7 cellular contexts compared by ENCODE assay signal in the genomic region with DNA sequence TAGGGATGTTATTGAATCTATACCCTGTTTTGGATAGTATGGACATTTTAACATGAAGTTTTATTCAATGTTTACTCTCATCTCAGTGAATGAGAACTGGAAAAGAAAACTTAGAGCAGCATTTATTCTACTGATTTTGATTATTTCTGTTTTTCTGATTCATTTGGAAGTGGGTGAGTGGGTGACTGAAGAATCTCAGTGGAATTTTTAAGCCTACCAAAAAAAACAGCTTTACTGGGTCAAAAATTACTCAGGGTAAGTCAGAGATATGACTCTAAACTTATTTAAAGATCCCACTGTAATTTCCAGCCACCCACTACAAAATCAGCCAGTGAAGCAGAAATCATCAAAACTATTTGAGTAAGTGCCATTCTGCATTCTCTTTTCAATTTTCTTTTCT.
DNase-seq lines count a peak whose midpoint lies in the region; FAIRE-seq and TF ChIP-seq lines count a peak whose summit lies in the region.
"Not testable (repeated sequence)": the region's sequence is repeated elsewhere in the genome, so short reads cannot be mapped to it uniquely, and the experiment has no call there.

No MANE protein-coding gene starts in this region.

- not testable (repeated sequence) for H3K27me3 Mint-ChIP-seq in HFFc6 (ENCODE audit: insufficient read depth); chondrocyte (ENCODE audit: low read depth)

- H3K27ac Mint-ChIP-seq in HFFc6 (peak overlapping the region; percentile 46), chondrocyte (ENCODE audit: unreplicated experiment) (peak overlapping the region; percentile 76)

- DNase-seq in HFFc6; chondrocyte (ENCODE audit: low spot score); small intestine: not testable (repeated sequence)
- DNase-seq in adipocyte (ENCODE audit: low read depth) (peak; percentile 17), fibroblast of mammary gland (ENCODE audit: low read depth) (peak; percentile 24), iris pigment epithelial cell (ENCODE audit: low read depth) (peak; percentile 16)

- H3K9me3 Mint-ChIP-seq in HFFc6; chondrocyte (ENCODE audit: low read depth): not testable (repeated sequence)

- not testable (repeated sequence) for H3K36me3 ChIP-seq in ACC112 (ENCODE audit: insufficient read depth, low read length); adipocyte (ENCODE audit: control insufficient read depth, insufficient read depth, low read length, severe bottlenecking); small intestine (ENCODE audit: control insufficient read depth in 2 of 2, insufficient read depth in 2 of 2, low read length in 2 of 2)

- not testable (repeated sequence) for H3K9ac ChIP-seq in adipocyte (ENCODE audit: low read length)

- not testable (repeated sequence) for H3K79me2 ChIP-seq in ACC112 (ENCODE audit: control insufficient read depth, insufficient read depth, low read length, unreplicated experiment)

- FAIRE-seq in small intestine (lab: Jason Lieb, UNC): peak; percentile 96

- H3K4me1 ChIP-seq in ACC112 (ENCODE audit: control insufficient read depth, insufficient read depth, low read length, unreplicated experiment); adipocyte (ENCODE audit: control insufficient read depth, insufficient read depth, low read length); small intestine (ENCODE audit: control insufficient read depth in 2 of 2, insufficient read depth in 1 of 2, low read depth in 1 of 2, low read length in 1 of 2): not testable (repeated sequence)

- TF ChIP-seq CTCF in HFFc6 (IDR thresholded peaks at IDR 0.05); chondrocyte (IDR thresholded peaks at IDR 0.05); fibroblast of mammary gland (conservative IDR thresholded peaks at IDR 0.05; ENCODE audit: control insufficient read depth, insufficient read depth, low read depth, low read length): not testable (repeated sequence)

- not testable (repeated sequence) for H3K27me3 ChIP-seq in ACC112 (ENCODE audit: insufficient read depth, low read length); adipocyte (replicated peaks; ENCODE audit: control insufficient read depth, insufficient read depth, low read length); small intestine (ENCODE audit: control insufficient read depth in 2 of 2, insufficient read depth in 2 of 2, low read length in 2 of 2)

- not testable (repeated sequence) for H3K36me3 Mint-ChIP-seq in HFFc6 (ENCODE audit: low read depth); chondrocyte (ENCODE audit: low read depth)

- H3K9me3 ChIP-seq in adipocyte (ENCODE audit: control insufficient read depth, low read length); small intestine (ENCODE audit: control insufficient read depth, low read depth): not testable (repeated sequence)

- not testable (repeated sequence) for H3K4me3 ChIP-seq in ACC112 (ENCODE audit: low read depth, low read length); adipocyte (ENCODE audit: low read length); fibroblast of mammary gland (ENCODE audit: control insufficient read depth, low read depth, low read length); small intestine (ENCODE audit: low read depth in 1 of 2, low read length in 2 of 2)

- H3K4me1 Mint-ChIP-seq in HFFc6 (ENCODE audit: low read depth) (peaks cover 13% of the 10 kb centered on the region), chondrocyte (ENCODE audit: low read depth) (peaks cover 16% of the 10 kb centered on the region)

- H2AFZ ChIP-seq in ACC112 (ENCODE audit: low read length, unreplicated experiment): not testable (repeated sequence)

- H3K27ac ChIP-seq in ACC112 (ENCODE audit: low read depth, low read length): peak overlapping the region; percentile 94
- H3K27ac ChIP-seq in small intestine (ENCODE audit: low read depth in 1 of 2, low read length in 1 of 2): not testable (repeated sequence)

- not testable (repeated sequence) for H3K4me3 Mint-ChIP-seq in HFFc6; chondrocyte (ENCODE audit: unreplicated experiment)
